Comparison of ENCODE assay signal across 33 cellular contexts in genomic region chr20:23884136-23884770, GRCh38. TPM values are rescaled to one million over a fixed set of nuclear protein-coding genes. Genes with fewer than 3 reads are reported as not detected.
"Had no signal": no experiment of that assay in that cellular context is flagged by ENCODE, and none has a peak within 500 bp of the region (broad histone marks: within the 10 kb centered on the region; RNA-seq: fewer than 3 reads in every experiment).

No MANE protein-coding gene starts in this region.

- H3K27ac Mint-ChIP-seq: activated CD4-positive, alpha-beta memory T cell treated with anti-CD3 and anti-CD28 coated beads, Interleukin-2, amount 10 ng/mL, durations not matched to agents 7 days and 5 days; activated CD4-positive, alpha-beta T cell treated with anti-CD3 and anti-CD28 coated beads for 36 hours; activated naive CD4-positive, alpha-beta T cell treated with anti-CD3 and anti-CD28 coated beads for 36 hours; activated naive CD8-positive, alpha-beta T cell; activated T-helper 17 cell treated with anti-CD3 and anti-CD28 coated beads, Interleukin-2, amount 50 U/mL, for 72 hours; brain; T-helper 17 cell had no signal

- H3K4me1 Mint-ChIP-seq: activated CD4-positive, alpha-beta memory T cell treated with anti-CD3 and anti-CD28 coated beads, Interleukin-2, amount 10 ng/mL, durations not matched to agents 7 days and 5 days; activated T-helper 17 cell treated with anti-CD3 and anti-CD28 coated beads, Interleukin-2, amount 50 U/mL, for 72 hours; brain had no signal

- H3K27me3 ChIP-seq: cardiac muscle cell had no signal

- ATAC-seq: activated CD4-positive, alpha-beta T cell treated with anti-CD3 and anti-CD28 coated beads for 36 hours; activated T-helper 17 cell treated with anti-CD3 and anti-CD28 coated beads, Interleukin-2, amount 50 U/mL, for 72 hours; T-helper 17 cell had no signal

- H3K27me3 Mint-ChIP-seq: activated CD4-positive, alpha-beta memory T cell treated with anti-CD3 and anti-CD28 coated beads, Interleukin-2, amount 10 ng/mL, durations not matched to agents 7 days and 5 days; activated CD4-positive, alpha-beta T cell treated with anti-CD3 and anti-CD28 coated beads for 36 hours; activated naive CD8-positive, alpha-beta T cell; activated T-helper 17 cell treated with anti-CD3 and anti-CD28 coated beads, Interleukin-2, amount 50 U/mL, for 72 hours; brain had no signal

- H3K4me3 ChIP-seq: cardiac muscle cell had no signal

- DNase-seq: activated CD4-positive, alpha-beta memory T cell treated with anti-CD3 and anti-CD28 coated beads, Interleukin-2, amount 10 ng/mL, durations not matched to agents 7 days and 5 days; activated CD4-positive, alpha-beta T cell treated with anti-CD3 and anti-CD28 coated beads for 36 hours; activated CD4-positive, alpha-beta T cell treated with anti-CD3 and anti-CD28 coated beads, Interleukin-2, amount 50 U/mL, for 1 hour; activated gamma-delta T cell; activated naive CD4-positive, alpha-beta T cell treated with anti-CD3 and anti-CD28 coated beads for 36 hours; activated T-cell treated with anti-CD3 and anti-CD28 coated beads for 4 hours; activated T-cell treated with anti-CD3 and anti-CD28 coated beads, Interleukin-2, amount 50 U/mL, for 48 hours; amygdala; NCI-H1048; NCI-H146; NCI-H1930; NCI-H2171; NCI-H2227 treated with DMSO at 0.1 percent for 48 hours; NCI-H526; NCI-H82; NK-92 treated with Interleukin-12 subunit alpha and Interleukin-12 subunit beta, amount 100 ng/mL, for 24 hours; OCI-M1; SHP77; T-helper 17 cell; T-helper 9 cell; WERI-Rb-1 had no signal

- H3K36me3 Mint-ChIP-seq: activated naive CD8-positive, alpha-beta T cell; brain had no signal

- H3K36me3 ChIP-seq: cardiac muscle cell, WERI-Rb-1 had no signal

- H3K4me3 Mint-ChIP-seq: activated CD4-positive, alpha-beta memory T cell treated with anti-CD3 and anti-CD28 coated beads, Interleukin-2, amount 10 ng/mL, durations not matched to agents 7 days and 5 days; activated CD4-positive, alpha-beta T cell treated with anti-CD3 and anti-CD28 coated beads for 36 hours; activated naive CD4-positive, alpha-beta T cell treated with anti-CD3 and anti-CD28 coated beads for 36 hours; activated naive CD8-positive, alpha-beta T cell; activated T-helper 17 cell treated with anti-CD3 and anti-CD28 coated beads, Interleukin-2, amount 50 U/mL, for 72 hours; brain; T-helper 17 cell had no signal

- FAIRE-seq: astrocyte, RCC 7860, TTC549 had no signal

- H3K9me3 Mint-ChIP-seq: activated CD4-positive, alpha-beta memory T cell treated with anti-CD3 and anti-CD28 coated beads, Interleukin-2, amount 10 ng/mL, durations not matched to agents 7 days and 5 days; activated naive CD4-positive, alpha-beta T cell treated with anti-CD3 and anti-CD28 coated beads for 36 hours; activated T-helper 17 cell treated with anti-CD3 and anti-CD28 coated beads, Interleukin-2, amount 50 U/mL, for 72 hours had no signal

- H3K27ac ChIP-seq: cardiac muscle cell, WERI-Rb-1 had no signal

RNA-seq across cellular contexts. Expression of gene CST5, which starts 4.7 kb away (rescaled TPM):
- total RNA-seq: activated CD4-positive, alpha-beta memory T cell treated with anti-CD3 and anti-CD28 coated beads, Interleukin-2, amount 10 ng/mL, durations not matched to agents 7 days and 5 days; activated CD4-positive, alpha-beta T cell treated with anti-CD3 and anti-CD28 coated beads for 36 hours; activated CD8-positive, alpha-beta memory T cell treated with anti-CD3 and anti-CD28 coated beads for 36 hours; activated naive CD4-positive, alpha-beta T cell treated with anti-CD3 and anti-CD28 coated beads for 36 hours; activated T-helper 17 cell treated with anti-CD3 and anti-CD28 coated beads, Interleukin-2, amount 50 U/mL, for 72 hours; cardiac muscle cell; LHCN-M2; M059J; NCI-H460; T-helper 17 cell had no signal

RNA-seq across cellular contexts. Expression of gene CST2, which starts 57.7 kb away (rescaled TPM):
- total RNA-seq: activated CD4-positive, alpha-beta memory T cell treated with anti-CD3 and anti-CD28 coated beads, Interleukin-2, amount 10 ng/mL, durations not matched to agents 7 days and 5 days; activated CD4-positive, alpha-beta T cell treated with anti-CD3 and anti-CD28 coated beads for 36 hours; activated CD8-positive, alpha-beta memory T cell treated with anti-CD3 and anti-CD28 coated beads for 36 hours; activated naive CD4-positive, alpha-beta T cell treated with anti-CD3 and anti-CD28 coated beads for 36 hours; activated T-helper 17 cell treated with anti-CD3 and anti-CD28 coated beads, Interleukin-2, amount 50 U/mL, for 72 hours; cardiac muscle cell; LHCN-M2; M059J; NCI-H460; SK-MEL-5; T-helper 17 cell had no signal
